In genomic region chr3:141894524-141895176, GRCh38 we compare ENCODE assay signal across 13 cellular contexts. TPM values are rescaled to one million over a fixed set of nuclear protein-coding genes. Genes with fewer than 3 reads are reported as not detected.
DNase-seq lines count a peak whose midpoint lies in the region; ATAC-seq and TF ChIP-seq lines count a peak whose summit lies in the region.
"Had no signal": no experiment of that assay in that cellular context is flagged by ENCODE, and none has a peak within 500 bp of the region (broad histone marks: within the 10 kb centered on the region; RNA-seq: fewer than 3 reads in every experiment).

No MANE protein-coding gene starts in this region.

- peaks cover 69% of the 10 kb centered on the region for H3K36me3 Mint-ChIP-seq in activated T-helper 17 cell treated with anti-CD3 and anti-CD28 coated beads, Interleukin-2, amount 50 U/mL, for 72 hours (ENCODE audit: low read depth)

- H3K4me3 Mint-ChIP-seq in activated T-helper 17 cell treated with anti-CD3 and anti-CD28 coated beads, Interleukin-2, amount 50 U/mL, for 72 hours = no peak overlapping the region
- H3K4me3 Mint-ChIP-seq: brain; CD4-positive, CD25-positive, alpha-beta regulatory T cell had no signal

- in situ Hi-C loops in ACHN (cut with HindIII; ENCODE audit: low pct_ligation_motif_present, low pct_unique_long_range_greater_than_20kb, low sequenced_read_pairs) = no loop called here

- no peak for ATAC-seq in activated T-helper 17 cell treated with anti-CD3 and anti-CD28 coated beads, Interleukin-2, amount 50 U/mL, for 72 hours (replicated peaks)
- peak; percentile 50 for ATAC-seq in gastroesophageal sphincter
- ATAC-seq in GM19455 (IDR thresholded peaks at IDR 0.05; ENCODE audit: unreplicated experiment) = no peak

- no peaks in the 10 kb centered on the region for H3K36me3 ChIP-seq in gastroesophageal sphincter

- peaks cover 28% of the 10 kb centered on the region for H3K4me1 Mint-ChIP-seq in activated T-helper 17 cell treated with anti-CD3 and anti-CD28 coated beads, Interleukin-2, amount 50 U/mL, for 72 hours

- H3K4me1 ChIP-seq in gastroesophageal sphincter = no peaks in the 10 kb centered on the region

- TF ChIP-seq EP300 in gastroesophageal sphincter (IDR thresholded peaks at IDR 0.05) = no peak

- peaks cover 6% of the 10 kb centered on the region for H3K9me3 Mint-ChIP-seq in activated T-helper 17 cell treated with anti-CD3 and anti-CD28 coated beads, Interleukin-2, amount 50 U/mL, for 72 hours

- peak overlapping the region; percentile 56 for H3K27ac Mint-ChIP-seq in activated T-helper 17 cell treated with anti-CD3 and anti-CD28 coated beads, Interleukin-2, amount 50 U/mL, for 72 hours

- H3K9me3 ChIP-seq in gastroesophageal sphincter = peaks cover 0 to under 1% (median 0%) of the 10 kb centered on the region in 3 donors

- no peak overlapping the region for H3K4me3 ChIP-seq in gastroesophageal sphincter
- H3K4me3 ChIP-seq: heart right ventricle had no signal

- H3K27ac ChIP-seq in gastroesophageal sphincter = no peak overlapping the region
- H3K27ac ChIP-seq: heart right ventricle had no signal

- 58 to 82% methylated on average over 4 to 5 of the region's 5 CpGs for WGBS in gastroesophageal sphincter (ENCODE audit: low coverage in 1 of 2), 2 donors

- no peaks in the 10 kb centered on the region for H3K27me3 ChIP-seq in gastroesophageal sphincter
- H3K27me3 ChIP-seq: heart right ventricle had no signal

- TF ChIP-seq POLR2A in gastroesophageal sphincter (IDR thresholded peaks at IDR 0.05) = no peak

- DNase-seq in ACHN (peak; percentile 27), HT-29 (ENCODE audit: low spot score) (peak; percentile 30), NCI-H2107 (lab: John Stamatoyannopoulos, UW) (no peak)
- no peak for DNase-seq in stimulated activated CD4-positive, alpha-beta T cell treated with anti-CD3 and anti-CD28 coated beads, Interleukin-2, amount 100 ng/mL, for 48 hours
- DNase-seq in activated CD4-positive, alpha-beta T cell treated with anti-CD3 and anti-CD28 coated beads for 48 hours = no peak
- DNase-seq: CD4-positive, CD25-positive, alpha-beta regulatory T cell; GOT3; heart right ventricle; stimulated activated naive CD4-positive, alpha-beta T cell had no signal

- no peaks in the 10 kb centered on the region for H3K27me3 Mint-ChIP-seq in activated T-helper 17 cell treated with anti-CD3 and anti-CD28 coated beads, Interleukin-2, amount 50 U/mL, for 72 hours
- H3K27me3 Mint-ChIP-seq: brain; CD4-positive, CD25-positive, alpha-beta regulatory T cell had no signal

- TF ChIP-seq CTCF in gastroesophageal sphincter (IDR thresholded peaks at IDR 0.05) = no peak

RNA-seq across cellular contexts. Expression of gene ATP1B3, which starts 18.2 kb away (rescaled TPM):
- total RNA-seq in HT-29 (2014; rRNA removed; shearing (Covaris generic)) = 25.5 and 35.7 TPM in 2 replicates
- 100 to 1,000 TPM in 1 of 2 donors, 10 to 100 TPM in 1; 93.6 to 194 TPM for total RNA-seq in activated T-helper 17 cell treated with anti-CD3 and anti-CD28 coated beads, Interleukin-2, amount 50 U/mL, for 72 hours
- 10 to 100 TPM; 25.1 to 94.5 (median 57.3) TPM for total RNA-seq in gastroesophageal sphincter

Comparison
In these comparisons a context has a peak if more than half of its experiments do, and no peak if none do; other contexts are left out.
1. DNase-seq: peak in ACHN (single experiment) and HT-29 (single experiment); none in NCI-H2107 (single experiment), stimulated activated CD4-positive, alpha-beta T cell treated with anti-CD3 and anti-CD28 coated beads, Interleukin-2, amount 100 ng/mL, for 48 hours (0 of 2) and activated CD4-positive, alpha-beta T cell treated with anti-CD3 and anti-CD28 coated beads for 48 hours (single experiment).